In genomic region chr20:38072885-38073284, GRCh38 we compare ENCODE assay signal across 9 cellular contexts. TPM values are rescaled to one million over a fixed set of nuclear protein-coding genes. Genes with fewer than 3 reads are reported as not detected.
A peak's percentile ranks its signal among the peaks of the same experiment; 100 is the strongest.
DNase-seq lines count a peak whose midpoint lies in the region; ATAC-seq and TF ChIP-seq lines count a peak whose summit lies in the region.
"Had no signal": no experiment of that assay in that cellular context is flagged by ENCODE, and none has a peak within 500 bp of the region (broad histone marks: within the 10 kb centered on the region; RNA-seq: fewer than 3 reads in every experiment).

No MANE protein-coding gene starts in this region.

- H3K9me2 ChIP-seq in PC-9 (ENCODE audit: insufficient read depth), result no peaks in the 10 kb centered on the region

- peak overlapping the region; percentile 72 for H3K27ac Mint-ChIP-seq in memory B cell

- TF ChIP-seq CTCF in PC-9 (conservative IDR thresholded peaks at IDR 0.05), result no peak

- peaks cover 16% of the 10 kb centered on the region for H3F3A ChIP-seq in PC-9 (ENCODE audit: insufficient read depth, low read depth)

- H3K9me3 Mint-ChIP-seq in memory B cell, result peaks cover 7% of the 10 kb centered on the region

- H3K4me2 ChIP-seq in PC-9, result no peak overlapping the region

- peaks cover 4% of the 10 kb centered on the region; the same call in 1 of the 2 replicates for H3K79me2 ChIP-seq in PC-9 (ENCODE audit: low read depth)

- H3K4me1 ChIP-seq in PC-9 (replicated peaks; ENCODE audit: insufficient read depth) (peaks cover 26% of the 10 kb centered on the region), ectodermal cell (ENCODE audit: control insufficient read depth, insufficient read depth, low read length) (no peaks in the 10 kb centered on the region), subcutaneous abdominal adipose tissue (ENCODE audit: control insufficient read depth in 5 of 5, insufficient read depth in 5 of 5, low read length in 5 of 5) (peaks cover 0 to 41% (median 38%) of the 10 kb centered on the region in 5 donors)

- CTCF ChIA-PET in PC-9 (lab: Charles Lee), result interaction anchor here (0.6 to 1.5 kb wide), 16 partner anchors 15 to 335 kb away, joined by 3 to 24 read pairs (median 4); partner anchors contain the start of gene TGM2

- ATAC-seq in memory B cell (ENCODE audit: low read depth), result no peak
- no peak for ATAC-seq in HG02884 (IDR thresholded peaks at IDR 0.05; ENCODE audit: unreplicated experiment)
- ATAC-seq in HG02610 (IDR thresholded peaks at IDR 0.05; ENCODE audit: unreplicated experiment), result no peak

- H3K4me3 ChIP-seq in PC-9 (no peak overlapping the region), ectodermal cell (ENCODE audit: insufficient read depth, low read depth, low read length) (no peak overlapping the region), subcutaneous abdominal adipose tissue (ENCODE audit: low read depth in 1 of 5, low read length in 5 of 5) (no peak overlapping the region)

- H3K9ac ChIP-seq in subcutaneous abdominal adipose tissue (ENCODE audit: low read length in 5 of 5), result peak overlapping the region in 1 of 5 donors; percentile 6

- DNase-seq in PC-9 (no peak), memory B cell (ENCODE audit: low spot score in 2 of 2) (no peak), DMS79 (lab: John Stamatoyannopoulos, UW) (no peak), NCI-H2107 (lab: John Stamatoyannopoulos, UW) (no peak)
- DNase-seq: activated naive CD4-positive, alpha-beta T cell treated with anti-CD3 and anti-CD28 coated beads, Interleukin-2, amount 50 U/mL, for 16 hours had no signal

- BruUV-seq in PC-9 (replicated peaks; lab: Mats Ljungman, UMichigan), result no TSS peak

- peaks cover 4% of the 10 kb centered on the region for H3K9me3 ChIP-seq in PC-9 (ENCODE audit: insufficient read depth, low read depth)
- H3K9me3 ChIP-seq in ectodermal cell (ENCODE audit: control insufficient read depth, low read length), result no peaks in the 10 kb centered on the region
- no peaks in the 10 kb centered on the region for H3K9me3 ChIP-seq in subcutaneous abdominal adipose tissue (ENCODE audit: control insufficient read depth in 5 of 5, low read length in 5 of 5)

- POLR2A ChIA-PET in PC-9 (lab: Charles Lee; ENCODE audit: unreplicated experiment), result interaction anchor here (0.6 to 1.0 kb wide), 4 partner anchors 11 to 92 kb away, joined by 3 to 5 read pairs (median 4); no protein-coding TSS in a partner anchor

- H3K36me3 ChIP-seq in PC-9 (ENCODE audit: low read depth), result peaks cover 48% of the 10 kb centered on the region
- H3K36me3 ChIP-seq in ectodermal cell (ENCODE audit: control insufficient read depth, insufficient read depth, low read length), result peaks cover 31% of the 10 kb centered on the region
- H3K36me3 ChIP-seq in subcutaneous abdominal adipose tissue (ENCODE audit: control insufficient read depth in 5 of 5, insufficient read depth in 5 of 5, low read length in 5 of 5), result peaks cover 34 to 53% (median 45%) of the 10 kb centered on the region in 5 donors

- no peaks in the 10 kb centered on the region for H3K27me3 ChIP-seq in PC-9 (ENCODE audit: insufficient read depth, low read depth)
- H3K27me3 ChIP-seq in ectodermal cell (ENCODE audit: control insufficient read depth, insufficient read depth, low read length, poor library complexity, severe bottlenecking), result no peaks in the 10 kb centered on the region
- H3K27me3 ChIP-seq in subcutaneous abdominal adipose tissue (ENCODE audit: control insufficient read depth in 5 of 5, insufficient read depth in 4 of 5, low read length in 5 of 5), result no peaks in the 10 kb centered on the region

- H3K36me3 Mint-ChIP-seq in memory B cell, result peaks cover 56% of the 10 kb centered on the region

- intact Hi-C loops in PC-9 (cut with micrococcal nuclease; ENCODE audit: unreplicated experiment), result loop anchor here (1.0 to 2.0 kb wide), 6 partner anchors 16 to 148 kb away; partner anchors contain the start of gene TGM2

- H2AFZ ChIP-seq in PC-9, result no peak overlapping the region

- no peaks in the 10 kb centered on the region for H4K20me1 ChIP-seq in PC-9 (ENCODE audit: insufficient read depth)

- H3K4me3 Mint-ChIP-seq in memory B cell, result no peak overlapping the region

- H3K27ac ChIP-seq in PC-9, result peak overlapping the region; percentile 53
- H3K27ac ChIP-seq in ectodermal cell (ENCODE audit: insufficient read depth, low read depth, low read length, poor library complexity, severe bottlenecking), result peak overlapping the region; percentile 32
- H3K27ac ChIP-seq in subcutaneous abdominal adipose tissue (ENCODE audit: low read depth, low read length), result peak overlapping the region; percentile 54

- peaks cover 36% of the 10 kb centered on the region for H3K4me1 Mint-ChIP-seq in memory B cell

- no peaks in the 10 kb centered on the region for H3K27me3 Mint-ChIP-seq in memory B cell

RNA-seq across cellular contexts. Expression of gene RPRD1B, which starts 39.3 kb away (rescaled TPM):
- 55.1 and 60.1 TPM in 2 replicates for total RNA-seq in PC-9 (2021)
- 26.7 TPM for polyA plus RNA-seq in ectodermal cell (2013, experiment 1 of 4)
- polyA plus RNA-seq in ectodermal cell (2013, experiment 2 of 4), result 31.9 TPM
- polyA plus RNA-seq in ectodermal cell (2013, experiment 3 of 4), result 23.0 TPM
- 25.2 TPM for polyA plus RNA-seq in ectodermal cell (2013, experiment 4 of 4)

RNA-seq across cellular contexts. Expression of gene TTI1, which starts 39.6 kb away (rescaled TPM):
- 29.1 and 34.2 TPM in 2 replicates for total RNA-seq in PC-9 (2021)
- polyA plus RNA-seq in ectodermal cell (2013, experiment 1 of 4), result 61.4 TPM
- polyA plus RNA-seq in ectodermal cell (2013, experiment 2 of 4), result 57.9 TPM
- 47.2 TPM for polyA plus RNA-seq in ectodermal cell (2013, experiment 3 of 4)
- 47.1 TPM for polyA plus RNA-seq in ectodermal cell (2013, experiment 4 of 4)
